20 cellular contexts compared by ENCODE assay signal in the genomic region with DNA sequence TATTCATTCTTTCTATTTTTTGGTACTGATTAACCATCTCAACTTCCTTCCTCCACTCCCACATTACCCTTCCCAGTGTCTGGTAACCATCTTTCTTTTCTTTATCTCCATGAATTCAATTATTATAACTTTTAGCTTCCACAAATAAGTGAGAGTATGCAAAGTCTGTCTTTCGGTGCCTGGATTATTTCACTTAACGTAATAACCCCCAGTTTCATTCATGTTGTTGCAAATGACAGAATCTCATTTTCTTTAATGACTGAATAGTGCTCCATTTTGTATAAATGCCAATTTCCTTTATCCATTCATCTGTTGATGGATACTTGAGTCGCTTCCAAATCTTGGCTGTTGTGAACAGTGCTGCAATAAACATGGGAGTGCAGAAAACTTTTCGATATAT.
DNase-seq lines count a peak whose midpoint lies in the region; FAIRE-seq and TF ChIP-seq lines count a peak whose summit lies in the region.
"Had no signal": no experiment of that assay in that cellular context is flagged by ENCODE, and none has a peak within 500 bp of the region (broad histone marks: within the 10 kb centered on the region; RNA-seq: fewer than 3 reads in every experiment).

No MANE protein-coding gene starts in this region.

- H3K27me3 ChIP-seq in SK-N-SH (ENCODE audit: insufficient read depth) (no peaks in the 10 kb centered on the region), H7 (ENCODE audit: control insufficient read depth, insufficient read depth, low read length) (no peaks in the 10 kb centered on the region)

- no peaks in the 10 kb centered on the region for H3K9me2 ChIP-seq in SK-N-SH

- in situ Hi-C loops in G401 (cut with HindIII; ENCODE audit: low sequenced_read_pairs): no loop called here

- TF ChIP-seq CTCF in SK-N-SH (IDR thresholded peaks at IDR 0.05) (no peak), fibroblast of the aortic adventitia (IDR thresholded peaks at IDR 0.05; ENCODE audit: insufficient read depth, low read length) (no peak)

- no peaks in the 10 kb centered on the region for H3K4me1 ChIP-seq in SK-N-SH (ENCODE audit: control insufficient read depth in 1 of 2, insufficient read depth in 2 of 2, low read depth in 1 of 2, low read length in 1 of 2)
- H3K4me1 ChIP-seq: A549, BLaER1, Caco-2 had no signal

- 5% methylated on average over 4 of the region's 4 CpGs for WGBS in SK-N-SH (ENCODE audit: low lambda C conversion rate)

- peak; percentile 28 for FAIRE-seq in GM12891 (lab: Jason Lieb, UNC)
- FAIRE-seq: GM12878, GM18507, H1 had no signal

- H3K4me2 ChIP-seq in SK-N-SH: no peak overlapping the region
- H3K4me2 ChIP-seq: A549, BLaER1 had no signal

- H2AFZ ChIP-seq in SK-N-SH (ENCODE audit: low read depth): no peak overlapping the region

- 0 out of 4 replicates have a peak, but pooled peaks of 1 of the 2 experiments have one; percentile 27 for TF ChIP-seq EP300 in SK-N-SH (IDR thresholded peaks at IDR 0.05; ENCODE audit: borderline replicate concordance in 1 of 2, low read depth in 1 of 2, low read length in 1 of 2)

- DNase-seq in GM12891 (ENCODE audit: insufficient read length, low spot score) (no peak), SK-N-SH (no peak), fibroblast of the aortic adventitia (ENCODE audit: low read depth) (peak; percentile 9), H7 (no peak), iPS-NIHi7 (ENCODE audit: extremely low spot score) (no peak), G401 (ENCODE audit: low spot score) (no peak)
- DNase-seq: 8988T; Caco-2; CD4-positive, CD25-positive, alpha-beta regulatory T cell; CD8-positive, alpha-beta T cell; DMS153; DND-41; GDM1; H9 had no signal

- no peaks in the 10 kb centered on the region for H3F3A ChIP-seq in SK-N-SH (replicated peaks; ENCODE audit: insufficient read depth)

- H3K4me3 ChIP-seq in SK-N-SH (ENCODE audit: low read depth in 2 of 2, low read length in 1 of 2) (no peak overlapping the region), fibroblast of the aortic adventitia (ENCODE audit: low read depth, low read length) (no peak overlapping the region), H7 (ENCODE audit: insufficient read depth, low read depth, low read length) (no peak overlapping the region)
- H3K4me3 ChIP-seq: A549, BLaER1, GM12878 had no signal

- POLR2A ChIA-PET in SK-N-SH (lab: Yijun Ruan, JAX): no interaction called here

- H3K79me2 ChIP-seq in SK-N-SH (ENCODE audit: insufficient read depth): no peaks in the 10 kb centered on the region

- H3K9me3 ChIP-seq in SK-N-SH: no peaks in the 10 kb centered on the region
- H3K9me3 ChIP-seq: A549, Caco-2 had no signal

- no peak for TF ChIP-seq POLR2A in GM12891 (IDR thresholded peaks at IDR 0.05; ENCODE audit: low read depth, low read length)

- H3K9ac ChIP-seq in SK-N-SH: no peak overlapping the region
- H3K9ac ChIP-seq: BLaER1 had no signal

- TF ChIP-seq RAD21 in SK-N-SH (IDR thresholded peaks at IDR 0.05; ENCODE audit: low read length): no peak

- peak overlapping the region in 1 of 2 experiments; percentile 72; a peak in 1 of 4 replicates for H3K27ac ChIP-seq in SK-N-SH (ENCODE audit: low read depth in 2 of 2, low read length in 1 of 2)
- H3K27ac ChIP-seq: A549, BLaER1, C4-2B had no signal

- CTCF ChIA-PET in SK-N-SH (lab: Yijun Ruan, JAX): no interaction called here

- H3K36me3 ChIP-seq in SK-N-SH (replicated peaks in 1 of 2; ENCODE audit: control insufficient read depth in 1 of 2, insufficient read depth in 2 of 2, low read length in 1 of 2) (no peaks in the 10 kb centered on the region), H7 (replicated peaks; ENCODE audit: control insufficient read depth, insufficient read depth, low read length) (no peaks in the 10 kb centered on the region)
- H3K36me3 ChIP-seq: BLaER1 had no signal

- H4K20me1 ChIP-seq in SK-N-SH (ENCODE audit: insufficient read depth): no peaks in the 10 kb centered on the region
- H4K20me1 ChIP-seq: BLaER1 had no signal

TF ChIP-seq in GM12891, 5 proteins besides CTCF, POLR2A, EP300 and RAD21:
- TF ChIP-seq SPI1 (IDR thresholded peaks at IDR 0.05; ENCODE audit: low read depth, low read length) (no peak), POU2F2 (IDR thresholded peaks at IDR 0.05; ENCODE audit: low read depth, low read length) (no peak)
TF ChIP-seq in GM12891: peak in this region for 0.

TF ChIP-seq in SK-N-SH, 30 proteins besides CTCF, POLR2A, EP300 and RAD21:
- TF ChIP-seq NRF1 (IDR thresholded peaks at IDR 0.05; ENCODE audit: low read depth, low read length) (no peak), SIN3A (IDR thresholded peaks at IDR 0.05; ENCODE audit: borderline replicate concordance, low read depth, low read length) (no peak), TCF12 (IDR thresholded peaks at IDR 0.05) (peak; percentile 8; the same call in 1 of the 2 replicates)
TF ChIP-seq in SK-N-SH: peak in this region for 1.
